Comparison of ENCODE assay signal across 1 cellular context in the genomic region with DNA sequence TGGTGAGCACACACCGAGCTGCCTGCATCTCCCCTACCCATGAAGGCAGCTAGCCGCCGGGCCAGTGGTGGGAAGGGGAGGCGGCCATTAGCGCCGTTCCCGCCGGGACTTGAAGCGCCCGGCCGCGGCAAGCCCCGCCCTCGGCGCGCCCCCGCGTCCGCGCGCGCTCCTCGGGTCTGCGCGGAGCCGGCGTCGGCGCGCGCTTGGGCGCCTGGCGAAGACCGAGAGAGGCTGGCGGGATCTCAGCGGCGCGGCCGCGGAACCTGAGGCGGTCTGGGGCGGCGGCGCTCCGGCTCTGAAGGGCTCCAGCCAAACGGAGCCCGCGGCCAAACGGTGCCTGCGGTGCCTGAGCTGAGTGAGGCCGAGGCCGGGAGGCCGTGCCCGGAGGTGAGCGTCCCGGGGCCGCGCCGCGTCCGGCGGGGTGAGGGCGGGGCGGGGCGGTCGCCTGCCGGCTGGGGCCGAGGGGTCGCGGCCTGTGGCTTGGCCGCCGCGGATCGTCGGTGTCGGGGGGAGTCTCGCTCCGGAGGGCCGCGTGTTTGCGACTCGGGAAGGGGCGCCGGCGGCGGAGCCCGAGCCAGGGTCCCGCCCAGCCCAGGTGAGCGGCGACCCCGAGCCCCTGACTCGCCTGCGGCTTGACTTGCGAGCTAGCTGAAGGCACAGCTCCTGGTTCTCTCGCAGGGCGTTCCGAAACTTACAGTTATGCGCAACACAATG.
TF ChIP-seq lines count a peak whose summit lies in the region.

A gene with protein sequence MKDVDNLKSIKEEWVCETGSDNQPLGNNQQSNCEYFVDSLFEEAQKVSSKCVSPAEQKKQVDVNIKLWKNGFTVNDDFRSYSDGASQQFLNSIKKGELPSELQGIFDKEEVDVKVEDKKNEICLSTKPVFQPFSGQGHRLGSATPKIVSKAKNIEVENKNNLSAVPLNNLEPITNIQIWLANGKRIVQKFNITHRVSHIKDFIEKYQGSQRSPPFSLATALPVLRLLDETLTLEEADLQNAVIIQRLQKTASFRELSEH (plus strand): TSS at position 202 of the 714 bp plus-strand sequence. CDS start 17,852 bp downstream, outside the sequence.

TF ChIP-seq in HepG2, 621 proteins besides CTCF, POLR2A, EP300 and RAD21 (continues in another document):
- no peak for TF ChIP-seq CERS6 (CRISPR knock-in tag; IDR thresholded peaks at IDR 0.05)
- peak; percentile 82; the same call in 1 of the 2 replicates for TF ChIP-seq ZFP82 (CRISPR knock-in tag; IDR thresholded peaks at IDR 0.05; ENCODE audit: borderline replicate concordance)
- TF ChIP-seq, protein P1, sequence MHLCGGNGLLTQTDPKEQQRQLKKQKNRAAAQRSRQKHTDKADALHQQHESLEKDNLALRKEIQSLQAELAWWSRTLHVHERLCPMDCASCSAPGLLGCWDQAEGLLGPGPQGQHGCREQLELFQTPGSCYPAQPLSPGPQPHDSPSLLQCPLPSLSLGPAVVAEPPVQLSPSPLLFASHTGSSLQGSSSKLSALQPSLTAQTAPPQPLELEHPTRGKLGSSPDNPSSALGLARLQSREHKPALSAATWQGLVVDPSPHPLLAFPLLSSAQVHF (CRISPR knock-in tag; IDR thresholded peaks at IDR 0.05): no peak
- no peak for TF ChIP-seq ZNF382 (CRISPR knock-in tag; IDR thresholded peaks at IDR 0.05; ENCODE audit: borderline replicate concordance)
- TF ChIP-seq, protein P2, sequence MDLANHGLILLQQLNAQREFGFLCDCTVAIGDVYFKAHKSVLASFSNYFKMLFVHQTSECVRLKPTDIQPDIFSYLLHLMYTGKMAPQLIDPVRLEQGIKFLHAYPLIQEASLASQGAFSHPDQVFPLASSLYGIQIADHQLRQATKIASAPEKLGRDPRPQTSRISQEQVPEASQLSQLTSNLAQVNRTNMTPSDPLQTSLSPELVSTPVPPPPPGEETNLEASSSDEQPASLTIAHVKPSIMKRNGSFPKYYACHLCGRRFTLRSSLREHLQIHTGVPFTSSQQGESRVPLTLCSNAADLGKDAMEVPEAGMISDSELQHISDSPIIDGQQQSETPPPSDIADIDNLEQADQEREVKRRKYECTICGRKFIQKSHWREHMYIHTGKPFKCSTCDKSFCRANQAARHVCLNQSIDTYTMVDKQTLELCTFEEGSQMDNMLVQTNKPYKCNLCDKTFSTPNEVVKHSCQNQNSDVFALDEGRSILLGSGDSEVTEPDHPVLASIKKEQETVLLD (CRISPR knock-in tag; IDR thresholded peaks at IDR 0.05; ENCODE audit: low read depth): peak; percentile 81
- peak; percentile 63; the same call in 1 of the 2 replicates for TF ChIP-seq ZNF607 (CRISPR knock-in tag; IDR thresholded peaks at IDR 0.05; ENCODE audit: borderline replicate concordance)
- TF ChIP-seq ZEB1 (IDR thresholded peaks at IDR 0.05; ENCODE audit: insufficient replicate concordance, low read depth): no peak
- TF ChIP-seq RBFOX2 (IDR thresholded peaks at IDR 0.05; ENCODE audit: low read depth, low read length): peak; percentile 89
- peak; percentile 58; the same call in 1 of the 2 replicates for TF ChIP-seq ZNF788 (CRISPR knock-in tag; IDR thresholded peaks at IDR 0.05; ENCODE audit: borderline replicate concordance)
- TF ChIP-seq, protein P3, sequence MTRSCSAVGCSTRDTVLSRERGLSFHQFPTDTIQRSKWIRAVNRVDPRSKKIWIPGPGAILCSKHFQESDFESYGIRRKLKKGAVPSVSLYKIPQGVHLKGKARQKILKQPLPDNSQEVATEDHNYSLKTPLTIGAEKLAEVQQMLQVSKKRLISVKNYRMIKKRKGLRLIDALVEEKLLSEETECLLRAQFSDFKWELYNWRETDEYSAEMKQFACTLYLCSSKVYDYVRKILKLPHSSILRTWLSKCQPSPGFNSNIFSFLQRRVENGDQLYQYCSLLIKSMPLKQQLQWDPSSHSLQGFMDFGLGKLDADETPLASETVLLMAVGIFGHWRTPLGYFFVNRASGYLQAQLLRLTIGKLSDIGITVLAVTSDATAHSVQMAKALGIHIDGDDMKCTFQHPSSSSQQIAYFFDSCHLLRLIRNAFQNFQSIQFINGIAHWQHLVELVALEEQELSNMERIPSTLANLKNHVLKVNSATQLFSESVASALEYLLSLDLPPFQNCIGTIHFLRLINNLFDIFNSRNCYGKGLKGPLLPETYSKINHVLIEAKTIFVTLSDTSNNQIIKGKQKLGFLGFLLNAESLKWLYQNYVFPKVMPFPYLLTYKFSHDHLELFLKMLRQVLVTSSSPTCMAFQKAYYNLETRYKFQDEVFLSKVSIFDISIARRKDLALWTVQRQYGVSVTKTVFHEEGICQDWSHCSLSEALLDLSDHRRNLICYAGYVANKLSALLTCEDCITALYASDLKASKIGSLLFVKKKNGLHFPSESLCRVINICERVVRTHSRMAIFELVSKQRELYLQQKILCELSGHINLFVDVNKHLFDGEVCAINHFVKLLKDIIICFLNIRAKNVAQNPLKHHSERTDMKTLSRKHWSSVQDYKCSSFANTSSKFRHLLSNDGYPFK (CRISPR knock-in tag; IDR thresholded peaks at IDR 0.05; ENCODE audit: borderline replicate concordance): no peak
- no peak for TF ChIP-seq RORA (CRISPR knock-in tag; IDR thresholded peaks at IDR 0.05)
- TF ChIP-seq HINFP (CRISPR knock-in tag; IDR thresholded peaks at IDR 0.05; ENCODE audit: low read depth): no peak
- no peak for TF ChIP-seq ZNF543 (CRISPR knock-in tag; IDR thresholded peaks at IDR 0.05)
- TF ChIP-seq ZNF484 (CRISPR knock-in tag; IDR thresholded peaks at IDR 0.05; ENCODE audit: borderline replicate concordance, low read depth): peak; percentile 32; the same call in 1 of the 2 replicates
- TF ChIP-seq ZNF232 (CRISPR knock-in tag; IDR thresholded peaks at IDR 0.05; ENCODE audit: borderline replicate concordance): peak; percentile 72
- peak; percentile 92; the same call in 1 of the 2 replicates for TF ChIP-seq ZNF431 (CRISPR knock-in tag; IDR thresholded peaks at IDR 0.05; ENCODE audit: borderline replicate concordance, low read depth)
- peak; percentile 50; the same call in 1 of the 2 replicates for TF ChIP-seq BRD4 (CRISPR knock-in tag; IDR thresholded peaks at IDR 0.05)
- TF ChIP-seq ARNT (IDR thresholded peaks at IDR 0.05): no peak
- peak; percentile 71 for TF ChIP-seq ZNF329 (CRISPR knock-in tag; IDR thresholded peaks at IDR 0.05; ENCODE audit: low read depth)
- TF ChIP-seq ZNF720 (CRISPR knock-in tag; IDR thresholded peaks at IDR 0.05): no peak
- TF ChIP-seq NR2C2 (CRISPR knock-in tag; IDR thresholded peaks at IDR 0.05; ENCODE audit: borderline replicate concordance): peak; percentile 45; the same call in 1 of the 2 replicates
- 0 out of 2 replicates have a peak, but pooled peaks have one; percentile 15 for TF ChIP-seq NR2F2 (IDR thresholded peaks at IDR 0.05; ENCODE audit: borderline replicate concordance, low read depth)
- peak; percentile 21; the same call in 1 of the 2 replicates for TF ChIP-seq CEBPG (CRISPR knock-in tag; IDR thresholded peaks at IDR 0.05)
- TF ChIP-seq MNT (IDR thresholded peaks at IDR 0.05): no peak
- TF ChIP-seq ZBTB21 (CRISPR knock-in tag; IDR thresholded peaks at IDR 0.05): no peak
- TF ChIP-seq, protein P4, sequence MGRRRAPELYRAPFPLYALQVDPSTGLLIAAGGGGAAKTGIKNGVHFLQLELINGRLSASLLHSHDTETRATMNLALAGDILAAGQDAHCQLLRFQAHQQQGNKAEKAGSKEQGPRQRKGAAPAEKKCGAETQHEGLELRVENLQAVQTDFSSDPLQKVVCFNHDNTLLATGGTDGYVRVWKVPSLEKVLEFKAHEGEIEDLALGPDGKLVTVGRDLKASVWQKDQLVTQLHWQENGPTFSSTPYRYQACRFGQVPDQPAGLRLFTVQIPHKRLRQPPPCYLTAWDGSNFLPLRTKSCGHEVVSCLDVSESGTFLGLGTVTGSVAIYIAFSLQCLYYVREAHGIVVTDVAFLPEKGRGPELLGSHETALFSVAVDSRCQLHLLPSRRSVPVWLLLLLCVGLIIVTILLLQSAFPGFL (CRISPR knock-in tag; IDR thresholded peaks at IDR 0.05): peak; percentile 61
- peak; percentile 82 for TF ChIP-seq KDM2A (CRISPR knock-in tag; IDR thresholded peaks at IDR 0.05; ENCODE audit: borderline replicate concordance, low read depth)
- TF ChIP-seq ZNF235 (CRISPR knock-in tag; IDR thresholded peaks at IDR 0.05; ENCODE audit: borderline replicate concordance): peak; percentile 83; the same call in 1 of the 2 replicates
- peak; percentile 85; the same call in 1 of the 2 replicates for TF ChIP-seq ZXDC (CRISPR knock-in tag; IDR thresholded peaks at IDR 0.05)
- TF ChIP-seq SAP130 (CRISPR knock-in tag; IDR thresholded peaks at IDR 0.05; ENCODE audit: low read depth): peak; percentile 70
- TF ChIP-seq, protein P5, sequence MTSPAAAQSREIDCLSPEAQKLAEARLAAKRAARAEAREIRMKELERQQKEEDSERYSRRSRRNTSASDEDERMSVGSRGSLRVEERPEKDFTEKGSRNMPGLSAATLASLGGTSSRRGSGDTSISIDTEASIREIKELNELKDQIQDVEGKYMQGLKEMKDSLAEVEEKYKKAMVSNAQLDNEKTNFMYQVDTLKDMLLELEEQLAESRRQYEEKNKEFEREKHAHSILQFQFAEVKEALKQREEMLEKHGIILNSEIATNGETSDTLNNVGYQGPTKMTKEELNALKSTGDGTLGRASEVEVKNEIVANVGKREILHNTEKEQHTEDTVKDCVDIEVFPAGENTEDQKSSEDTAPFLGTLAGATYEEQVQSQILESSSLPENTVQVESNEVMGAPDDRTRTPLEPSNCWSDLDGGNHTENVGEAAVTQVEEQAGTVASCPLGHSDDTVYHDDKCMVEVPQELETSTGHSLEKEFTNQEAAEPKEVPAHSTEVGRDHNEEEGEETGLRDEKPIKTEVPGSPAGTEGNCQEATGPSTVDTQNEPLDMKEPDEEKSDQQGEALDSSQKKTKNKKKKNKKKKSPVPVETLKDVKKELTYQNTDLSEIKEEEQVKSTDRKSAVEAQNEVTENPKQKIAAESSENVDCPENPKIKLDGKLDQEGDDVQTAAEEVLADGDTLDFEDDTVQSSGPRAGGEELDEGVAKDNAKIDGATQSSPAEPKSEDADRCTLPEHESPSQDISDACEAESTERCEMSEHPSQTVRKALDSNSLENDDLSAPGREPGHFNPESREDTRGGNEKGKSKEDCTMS (CRISPR knock-in tag; conservative IDR thresholded peaks at IDR 0.05): no peak
- no peak for TF ChIP-seq ZNF660 (CRISPR knock-in tag; IDR thresholded peaks at IDR 0.05; ENCODE audit: borderline replicate concordance, low read depth)
- TF ChIP-seq, protein P6, sequence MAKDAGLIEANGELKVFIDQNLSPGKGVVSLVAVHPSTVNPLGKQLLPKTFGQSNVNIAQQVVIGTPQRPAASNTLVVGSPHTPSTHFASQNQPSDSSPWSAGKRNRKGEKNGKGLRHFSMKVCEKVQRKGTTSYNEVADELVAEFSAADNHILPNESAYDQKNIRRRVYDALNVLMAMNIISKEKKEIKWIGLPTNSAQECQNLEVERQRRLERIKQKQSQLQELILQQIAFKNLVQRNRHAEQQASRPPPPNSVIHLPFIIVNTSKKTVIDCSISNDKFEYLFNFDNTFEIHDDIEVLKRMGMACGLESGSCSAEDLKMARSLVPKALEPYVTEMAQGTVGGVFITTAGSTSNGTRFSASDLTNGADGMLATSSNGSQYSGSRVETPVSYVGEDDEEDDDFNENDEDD (CRISPR knock-in tag; IDR thresholded peaks at IDR 0.05; ENCODE audit: borderline replicate concordance): peak; percentile 74
- peak; percentile 54; the same call in 1 of the 2 replicates for TF ChIP-seq SP4 (CRISPR knock-in tag; IDR thresholded peaks at IDR 0.05)
- TF ChIP-seq AGO2 (optimal IDR thresholded peaks at IDR 0.05; ENCODE audit: low read depth, low read length): peak; percentile 66
- no peak for TF ChIP-seq RARA (CRISPR knock-in tag; IDR thresholded peaks at IDR 0.05)
- TF ChIP-seq ZNF468 (CRISPR knock-in tag; IDR thresholded peaks at IDR 0.05): 0 out of 2 replicates have a peak, but pooled peaks have one; percentile 63
- TF ChIP-seq SRSF1 (optimal IDR thresholded peaks at IDR 0.05; ENCODE audit: low read depth, low read length): peak; percentile 54
- no peak for TF ChIP-seq PCBP1 (IDR thresholded peaks at IDR 0.05; ENCODE audit: borderline replicate concordance, low read depth, low read length)
